ENCODE assay signal across 14 cellular contexts in the genomic region with DNA sequence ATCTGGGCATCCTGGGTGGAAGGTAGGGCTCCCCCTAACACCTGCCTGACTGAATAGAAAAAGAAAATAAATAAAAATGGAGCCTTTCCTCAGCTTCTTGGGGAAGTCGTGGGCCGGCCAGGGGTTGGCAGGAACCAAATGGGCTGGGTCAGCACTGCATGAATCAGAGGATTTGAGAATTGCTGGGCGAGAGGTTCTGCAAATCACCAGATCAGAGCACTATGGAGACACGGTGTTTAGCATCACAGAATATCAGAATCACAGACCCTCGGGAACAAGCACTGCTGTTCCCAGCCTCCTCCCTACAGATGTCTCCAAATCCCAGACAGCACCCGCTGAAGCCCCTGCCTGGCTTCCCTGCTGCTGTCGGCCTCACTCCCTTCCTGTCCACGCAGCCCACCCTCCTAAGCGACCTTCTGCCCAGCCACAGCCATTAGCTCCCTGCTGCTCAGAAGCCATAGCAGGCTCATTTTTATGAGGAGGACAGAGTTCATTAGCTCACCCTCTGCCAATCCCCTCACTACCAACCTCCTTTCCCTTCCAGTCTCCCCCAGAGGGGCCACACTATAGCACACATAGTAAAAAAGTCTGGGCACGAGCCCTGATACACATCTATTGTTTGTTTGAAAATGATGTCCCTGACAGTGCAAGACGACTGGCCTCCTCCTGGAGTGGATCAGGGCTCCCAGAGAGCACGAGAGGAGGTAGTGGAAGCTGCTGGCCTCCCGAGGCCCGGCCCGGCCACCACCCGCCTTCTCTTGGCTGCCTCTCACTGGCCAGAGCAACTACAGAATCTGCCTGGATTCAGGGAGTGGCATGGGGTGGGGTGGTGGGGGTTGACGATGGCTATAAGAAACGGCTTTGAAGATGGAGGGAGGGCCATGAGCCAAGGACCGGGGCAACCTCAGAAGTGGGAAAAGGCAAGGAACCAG.
A peak's percentile ranks its signal among the peaks of the same experiment; 100 is the strongest.
DNase-seq lines count a peak whose midpoint lies in the region; ATAC-seq and TF ChIP-seq lines count a peak whose summit lies in the region.
"Had no signal": no experiment of that assay in that cellular context is flagged by ENCODE, and none has a peak within 500 bp of the region (broad histone marks: within the 10 kb centered on the region; RNA-seq: fewer than 3 reads in every experiment).

No MANE protein-coding gene starts in this region.

- H3K9me3 Mint-ChIP-seq in glutamatergic neuron (ENCODE audit: unreplicated experiment): peaks cover 1% of the 10 kb centered on the region

- H3K36me3 Mint-ChIP-seq in glutamatergic neuron (ENCODE audit: unreplicated experiment): no peaks in the 10 kb centered on the region

- no peak for TF ChIP-seq CTCF in left ventricle myocardium inferior (IDR thresholded peaks at IDR 0.05; ENCODE audit: borderline replicate concordance)
- no peak for TF ChIP-seq CTCF in VCaP (conservative IDR thresholded peaks at IDR 0.05)
- no peak for TF ChIP-seq CTCF in glutamatergic neuron (IDR thresholded peaks at IDR 0.05; ENCODE audit: partially characterized antibody, unreplicated experiment)
- TF ChIP-seq CTCF in suprapubic skin (IDR thresholded peaks at IDR 0.05): no peak

- H3K4me3 Mint-ChIP-seq in glutamatergic neuron (ENCODE audit: unreplicated experiment): no peak overlapping the region

- H3K36me3 ChIP-seq in left ventricle myocardium inferior (no peaks in the 10 kb centered on the region), suprapubic skin (no peaks in the 10 kb centered on the region)
- H3K36me3 ChIP-seq: prostate gland, SJCRH30 had no signal

- H3K4me1 ChIP-seq in left ventricle myocardium inferior (peaks cover 15% of the 10 kb centered on the region), suprapubic skin (peaks cover 42% of the 10 kb centered on the region)
- H3K4me1 ChIP-seq: body of pancreas, prostate gland had no signal

- peaks cover 2% of the 10 kb centered on the region for H3K27me3 Mint-ChIP-seq in glutamatergic neuron (ENCODE audit: unreplicated experiment)

- TF ChIP-seq EP300 in suprapubic skin (IDR thresholded peaks at IDR 0.05): no peak

- H3K4me3 ChIP-seq in left ventricle myocardium inferior (no peak overlapping the region), suprapubic skin (no peak overlapping the region)
- H3K4me3 ChIP-seq: body of pancreas, prostate gland, SJCRH30 had no signal

- no peaks in the 10 kb centered on the region for H3K9me3 ChIP-seq in left ventricle myocardium inferior (replicated peaks)
- no peaks in the 10 kb centered on the region for H3K9me3 ChIP-seq in suprapubic skin
- H3K9me3 ChIP-seq: body of pancreas, prostate gland, SJCRH30 had no signal

- WGBS in suprapubic skin: 80% methylated on average over 16 of the region's 19 CpGs

- H3K27me3 ChIP-seq in left ventricle myocardium inferior (ENCODE audit: low read depth) (no peaks in the 10 kb centered on the region), suprapubic skin (no peaks in the 10 kb centered on the region)
- H3K27me3 ChIP-seq: body of pancreas had no signal

- H3K27ac Mint-ChIP-seq in glutamatergic neuron (ENCODE audit: unreplicated experiment): peak overlapping the region; percentile 28

- H3K4me1 Mint-ChIP-seq in glutamatergic neuron (ENCODE audit: low read depth, unreplicated experiment): peaks cover 14% of the 10 kb centered on the region

- TF ChIP-seq POLR2A in suprapubic skin (IDR thresholded peaks at IDR 0.05): no peak

- intact Hi-C loops in left ventricle myocardium superior (cut with micrococcal nuclease) (no loop called here), left ventricle myocardium inferior (cut with micrococcal nuclease) (no loop called here)

- peak; percentile 24 for DNase-seq in left ventricle myocardium superior
- DNase-seq in left ventricle myocardium inferior: no peak
- DNase-seq in glutamatergic neuron: no peak
- peak; percentile 63 to 65 for DNase-seq in suprapubic skin (ENCODE audit: low spot score in 2 of 2)
- no peak for DNase-seq in GM19238 (ENCODE audit: insufficient read length, low spot score)
- DNase-seq in stimulated activated CD4-positive, alpha-beta T cell treated with anti-CD3 and anti-CD28 coated beads, Interleukin-4, amount 100 ng/mL, for 24 hours: no peak
- DNase-seq in activated effector memory CD4-positive, alpha-beta T cell treated with anti-CD3 and anti-CD28 coated beads, Interleukin-2, amount 50 U/mL, for 16 hours: no peak
- DNase-seq: activated gamma-delta T cell treated with Interleukin-2 at 50 U/mL for 16 hours, body of pancreas, hypothalamus, NCI-H1694 treated with DMSO at 0.1 percent for 48 hours, SJCRH30 had no signal

- ATAC-seq in left ventricle myocardium superior: no peak
- ATAC-seq: body of pancreas had no signal

- no peak overlapping the region for H3K27ac ChIP-seq in left ventricle myocardium inferior (replicated peaks)
- H3K27ac ChIP-seq in VCaP: peak overlapping the region; percentile 3; the same call in 1 of the 2 replicates
- H3K27ac ChIP-seq in suprapubic skin: peak overlapping the region; percentile 19
- H3K27ac ChIP-seq: body of pancreas, prostate gland, SJCRH30 had no signal

Comparison
In these comparisons a context has a peak if more than half of its experiments do, and no peak if none do; other contexts are left out.
1. DNase-seq: peak in left ventricle myocardium superior (single experiment) and suprapubic skin (2 of 2); none in left ventricle myocardium inferior (single experiment), glutamatergic neuron (single experiment), GM19238 (single experiment), stimulated activated CD4-positive, alpha-beta T cell treated with anti-CD3 and anti-CD28 coated beads, Interleukin-4, amount 100 ng/mL, for 24 hours (single experiment) and activated effector memory CD4-positive, alpha-beta T cell treated with anti-CD3 and anti-CD28 coated beads, Interleukin-2, amount 50 U/mL, for 16 hours (single experiment).